8 cellular contexts compared by ENCODE assay signal in genomic region chr1:23101891-23102688, GRCh38.
A peak's percentile ranks its signal among the peaks of the same experiment; 100 is the strongest.
DNase-seq lines count a peak whose midpoint lies in the region; TF ChIP-seq lines count a peak whose summit lies in the region.

No MANE protein-coding gene starts in this region.

- H3K79me2 ChIP-seq in ACC112 (ENCODE audit: control insufficient read depth, insufficient read depth, low read length, unreplicated experiment), result peaks cover 46% of the 10 kb centered on the region
- H3K79me2 ChIP-seq in hepatocyte, result peaks cover 16% of the 10 kb centered on the region

- H3K4me1 ChIP-seq in ACC112 (ENCODE audit: control insufficient read depth, insufficient read depth, low read length, unreplicated experiment), result peaks cover 61% of the 10 kb centered on the region
- H3K4me1 ChIP-seq in mesodermal cell (ENCODE audit: control insufficient read depth, insufficient read depth, low read length, poor library complexity, severe bottlenecking), result peaks cover 39% of the 10 kb centered on the region
- peaks cover 33% of the 10 kb centered on the region for H3K4me1 ChIP-seq in hepatocyte (ENCODE audit: insufficient read depth)

- H4K20me1 ChIP-seq in hepatocyte (ENCODE audit: insufficient read depth, poor library complexity, severe bottlenecking), result peaks cover 12% of the 10 kb centered on the region

- peak overlapping the region; percentile 40; the same call in 1 of the 2 replicates for H3K4me3 ChIP-seq in ACC112 (ENCODE audit: low read depth, low read length)
- H3K4me3 ChIP-seq in mesodermal cell (ENCODE audit: extremely low read depth, insufficient read depth, low read length, poor library complexity, severe bottlenecking), result no peak overlapping the region
- no peak overlapping the region for H3K4me3 ChIP-seq in hepatocyte

- H3K9me3 ChIP-seq in mesodermal cell (ENCODE audit: control insufficient read depth, low read length), result no peaks in the 10 kb centered on the region
- no peaks in the 10 kb centered on the region for H3K9me3 ChIP-seq in hepatocyte (ENCODE audit: low read depth)

- no peaks in the 10 kb centered on the region for H3K9me2 ChIP-seq in hepatocyte (replicated peaks; ENCODE audit: insufficient read depth)

- no peak for TF ChIP-seq CTCF in hepatocyte (IDR thresholded peaks at IDR 0.05; ENCODE audit: poor library complexity)

- no peaks in the 10 kb centered on the region for H3K27me3 ChIP-seq in ACC112 (ENCODE audit: insufficient read depth, low read length)
- no peaks in the 10 kb centered on the region for H3K27me3 ChIP-seq in hepatocyte

- H3K4me2 ChIP-seq in hepatocyte, result no peak overlapping the region

- peak; percentile 21 for DNase-seq in LoVo (ENCODE audit: low spot score)
- DNase-seq in dedifferentiated amniotic fluid mesenchymal stem cell (ENCODE audit: extremely low spot score), result peak; percentile 39
- DNase-seq in SKM-1 (lab: John Stamatoyannopoulos, UW; ENCODE audit: unreplicated experiment), result no peak
- no peak for DNase-seq in T-helper 9 cell
- DNase-seq in hepatocyte (ENCODE audit: low spot score), result no peak
- no peak for DNase-seq in D341Med (ENCODE audit: low spot score)

- WGBS in mesodermal cell (ENCODE audit: insufficient coverage in 2 of 2), 2 experiments, result 100% methylated on average over 1 of the region's 3 CpGs; no CpG with 5 or more reads in 1 of the 2 experiments
- 61% methylated on average over 3 of the region's 3 CpGs for WGBS in hepatocyte (ENCODE audit: low lambda C conversion rate, missing lambda C conversion rate)

- peak overlapping the region; percentile 92 for H3K27ac ChIP-seq in ACC112 (ENCODE audit: low read depth, low read length)
- peak overlapping the region; percentile 68 for H3K27ac ChIP-seq in mesodermal cell (ENCODE audit: low read depth, low read length, severe bottlenecking)
- no peak overlapping the region for H3K27ac ChIP-seq in hepatocyte

- H3K36me3 ChIP-seq in ACC112 (ENCODE audit: insufficient read depth, low read length) (no peaks in the 10 kb centered on the region; the same call in 1 of the 2 replicates), mesodermal cell (ENCODE audit: control insufficient read depth, insufficient read depth, low read length) (peaks cover 46% of the 10 kb centered on the region), hepatocyte (replicated peaks; ENCODE audit: insufficient read depth, low read depth) (no peaks in the 10 kb centered on the region)

- H2AFZ ChIP-seq in ACC112 (ENCODE audit: low read length, unreplicated experiment) (no peak overlapping the region), hepatocyte (no peak overlapping the region)

Comparison
In these comparisons a context has a peak if more than half of its experiments do, and no peak if none do; other contexts are left out.
1. DNase-seq: peak in LoVo (single experiment) and dedifferentiated amniotic fluid mesenchymal stem cell (single experiment); none in SKM-1 (single experiment), T-helper 9 cell (single experiment), hepatocyte (single experiment) and D341Med (single experiment).